1 cellular context compared by ENCODE assay signal in genomic region chr1:213931804-213932203, GRCh38.
TF ChIP-seq lines count a peak whose summit lies in the region.

No MANE protein-coding gene starts in this region.

TF ChIP-seq in GM23338, 12 proteins besides CTCF, POLR2A, EP300 and RAD21 (continued from another document):
- TF ChIP-seq ZNF462 (CRISPR knock-in tag; IDR thresholded peaks at IDR 0.05): no peak
